16 cellular contexts compared by ENCODE assay signal in genomic region chr5:93611510-93611899, GRCh38. TPM values are rescaled to one million over a fixed set of nuclear protein-coding genes. Genes with fewer than 3 reads are reported as not detected.
DNase-seq lines count a peak whose midpoint lies in the region; ATAC-seq, FAIRE-seq and TF ChIP-seq lines count a peak whose summit lies in the region.
"Had no signal": no experiment of that assay in that cellular context is flagged by ENCODE, and none has a peak within 500 bp of the region (broad histone marks: within the 10 kb centered on the region; RNA-seq: fewer than 3 reads in every experiment).

No MANE protein-coding gene starts in this region.

- POLR2A ChIA-PET in A549 (lab: Yijun Ruan, JAX), result no interaction called here
- POLR2A ChIA-PET in CD4-positive, alpha-beta T cell (lab: Charles Lee), result interaction anchor here (0.6 to 2.0 kb wide), 2 partner anchors 9 to 1930 kb away, joined by 3 to 6 read pairs; no protein-coding TSS in a partner anchor

- no peaks in the 10 kb centered on the region for H3K36me3 ChIP-seq in HUES6 (ENCODE audit: control insufficient read depth, insufficient read depth, low read length)

- H3K9ac ChIP-seq in HUES6 (ENCODE audit: low read length), result no peak overlapping the region

- H3K4me3 Mint-ChIP-seq in memory B cell, result no peak overlapping the region
- no peak overlapping the region for H3K4me3 Mint-ChIP-seq in CD4-positive, alpha-beta T cell
- H3K4me3 Mint-ChIP-seq: activated CD4-positive, alpha-beta T cell treated with anti-CD3 and anti-CD28 coated beads for 36 hours; activated CD8-positive, alpha-beta memory T cell treated with anti-CD3 and anti-CD28 coated beads, Interleukin-2, amount 10 ng/mL, durations not matched to agents 7 days and 5 days had no signal

- no peak for TF ChIP-seq POLR2A in A549 (IDR thresholded peaks at IDR 0.05; ENCODE audit: low read length)

- peaks cover 99% of the 10 kb centered on the region for H3K27me3 ChIP-seq in HUES6 (ENCODE audit: control insufficient read depth, insufficient read depth, low read length)
- H3K27me3 ChIP-seq in CD4-positive, alpha-beta T cell (ENCODE audit: control insufficient read depth, insufficient read depth, low read length), result peaks cover 79% of the 10 kb centered on the region

- peak overlapping the region; percentile 90 for H3K4me2 ChIP-seq in A549

- H3K27me3 Mint-ChIP-seq in memory B cell, result peaks cover 31% of the 10 kb centered on the region
- H3K27me3 Mint-ChIP-seq in CD4-positive, alpha-beta T cell, result peaks cover 99% of the 10 kb centered on the region

- 26% methylated on average over 7 of the region's 7 CpGs for WGBS in A549 (ENCODE audit: missing lambda C conversion rate)

- no peak for TF ChIP-seq RAD21 in A549 (conservative IDR thresholded peaks at IDR 0.05 in 1 of 2, IDR thresholded peaks at IDR 0.05 in 1 of 2)

- DNase-seq in A549 (ENCODE audit: low read depth in 1 of 2, low spot score in 1 of 2) (no peak), astrocyte of the spinal cord (ENCODE audit: low read depth, low spot score) (peak; percentile 33), memory B cell (ENCODE audit: low spot score in 2 of 2) (no peak), KBM-7 (no peak)
- no peak for DNase-seq in CD4-positive, alpha-beta T cell
- DNase-seq: activated CD4-positive, alpha-beta T cell treated with anti-CD3 and anti-CD28 coated beads for 36 hours; activated CD8-positive, alpha-beta memory T cell treated with anti-CD3 and anti-CD28 coated beads, Interleukin-2, amount 10 ng/mL, durations not matched to agents 7 days and 5 days; activated effector memory CD4-positive, alpha-beta T cell treated with anti-CD3 and anti-CD28 coated beads, Interleukin-2, amount 50 U/mL, for 16 hours; amniotic stem cell; CD4-positive, CD25-positive, alpha-beta regulatory T cell; effector memory CD8-positive, alpha-beta T cell; stimulated activated CD4-positive, alpha-beta T cell treated with anti-CD3 and anti-CD28 coated beads, Interleukin-2, amount 100 ng/mL, for 24 hours; stimulated activated naive CD8-positive, alpha-beta T cell treated with anti-CD3 and anti-CD28 coated beads, Interleukin-15, amount 100 ng/mL, for 72 hours had no signal

- H3K9me3 ChIP-seq in A549, result no peaks in the 10 kb centered on the region
- H3K9me3 ChIP-seq in HUES6 (ENCODE audit: control insufficient read depth, insufficient read depth, low read depth, low read length), result no peaks in the 10 kb centered on the region
- peaks cover 12% of the 10 kb centered on the region for H3K9me3 ChIP-seq in CD4-positive, alpha-beta T cell (ENCODE audit: control insufficient read depth, low read length)

- H3K36me3 Mint-ChIP-seq in memory B cell, result no peaks in the 10 kb centered on the region
- no peaks in the 10 kb centered on the region for H3K36me3 Mint-ChIP-seq in CD4-positive, alpha-beta T cell (ENCODE audit: low read depth)
- H3K36me3 Mint-ChIP-seq: activated CD8-positive, alpha-beta memory T cell treated with anti-CD3 and anti-CD28 coated beads, Interleukin-2, amount 10 ng/mL, durations not matched to agents 7 days and 5 days had no signal

- peak overlapping the region; percentile 51 for H3K27ac Mint-ChIP-seq in memory B cell
- H3K27ac Mint-ChIP-seq in CD4-positive, alpha-beta T cell, result no peak overlapping the region
- H3K27ac Mint-ChIP-seq: activated CD4-positive, alpha-beta T cell treated with anti-CD3 and anti-CD28 coated beads for 36 hours had no signal

- FAIRE-seq in A549 (lab: Jason Lieb, UNC), result no peak

- H3K9me3 Mint-ChIP-seq in memory B cell, result peaks cover 5% of the 10 kb centered on the region
- H3K9me3 Mint-ChIP-seq in CD4-positive, alpha-beta T cell, result no peaks in the 10 kb centered on the region
- H3K9me3 Mint-ChIP-seq: effector memory CD8-positive, alpha-beta T cell; stimulated activated naive CD8-positive, alpha-beta T cell treated with anti-CD3 and anti-CD28 coated beads, Interleukin-15, amount 100 ng/mL, for 72 hours had no signal

- H3K4me1 ChIP-seq in A549 (peaks cover 19% of the 10 kb centered on the region; the same call in 2 of the 3 replicates), HUES6 (ENCODE audit: control insufficient read depth, insufficient read depth, low read length) (peaks cover 11% of the 10 kb centered on the region)

- no peak overlapping the region for H3K27ac ChIP-seq in A549
- no peak overlapping the region for H3K27ac ChIP-seq in HUES6 (ENCODE audit: low read depth, low read length)
- H3K27ac ChIP-seq in CD4-positive, alpha-beta T cell (ENCODE audit: low read depth, low read length), result no peak overlapping the region

- CTCF ChIA-PET in A549 (lab: Yijun Ruan, JAX), result interaction anchor here (0.7 to 1.6 kb wide), 3 partner anchors 9 to 1126 kb away, joined by 3 to 4 read pairs (median 3); no protein-coding TSS in a partner anchor
- CTCF ChIA-PET in CD4-positive, alpha-beta T cell (lab: Charles Lee), result no interaction called here

- peak overlapping the region; percentile 31; the same call in 2 of the 3 replicates for H3K4me3 ChIP-seq in A549
- 0 out of 2 replicates have a peak overlapping the region, but pooled peaks have one; percentile 38 for H3K4me3 ChIP-seq in HUES6 (ENCODE audit: low read depth, low read length)
- no peak overlapping the region for H3K4me3 ChIP-seq in astrocyte of the spinal cord (ENCODE audit: low read depth, low read length)

- in situ Hi-C loops in astrocyte of the spinal cord (cut with HindIII; ENCODE audit: low sequenced_read_pairs) (no loop called here), KBM-7 (cut with MboI; ENCODE audit: low pct_unique_long_range_greater_than_20kb, low sequenced_read_pairs) (no loop called here)

- TF ChIP-seq CTCF in A549 (IDR thresholded peaks at IDR 0.05), result no peak
- TF ChIP-seq CTCF in astrocyte of the spinal cord (IDR thresholded peaks at IDR 0.05; ENCODE audit: low read depth, low read length), result no peak
- TF ChIP-seq CTCF in CD4-positive, alpha-beta T cell (IDR thresholded peaks at IDR 0.05), result no peak

- TF ChIP-seq EP300 in A549 (IDR thresholded peaks at IDR 0.05), result no peak

- no peak for ATAC-seq in A549
- no peak for ATAC-seq in memory B cell (ENCODE audit: low read depth)
- ATAC-seq in CD4-positive, alpha-beta T cell (ENCODE audit: poor library complexity), result no peak
- ATAC-seq in HG02610 (IDR thresholded peaks at IDR 0.05; ENCODE audit: unreplicated experiment), result no peak
- ATAC-seq in GM18867 (IDR thresholded peaks at IDR 0.05; ENCODE audit: unreplicated experiment), result no peak
- ATAC-seq: activated CD4-positive, alpha-beta T cell treated with anti-CD3 and anti-CD28 coated beads for 36 hours; activated CD8-positive, alpha-beta memory T cell treated with anti-CD3 and anti-CD28 coated beads, Interleukin-2, amount 10 ng/mL, durations not matched to agents 7 days and 5 days had no signal

- intact Hi-C loops in CD4-positive, alpha-beta T cell (cut with DNase I, micrococcal nuclease), result loop anchor here in 1 of 2 experiments (10.0 kb wide), 1 partner anchor 503 kb away; a partner anchor contains a TSS

- H3K4me1 Mint-ChIP-seq in memory B cell, result peaks cover 10% of the 10 kb centered on the region
- peaks cover 20% of the 10 kb centered on the region for H3K4me1 Mint-ChIP-seq in CD4-positive, alpha-beta T cell (ENCODE audit: low read depth)

TF ChIP-seq in A549, 52 proteins besides CTCF, POLR2A, EP300 and RAD21 (continues in another document):
- TF ChIP-seq GATA3 (IDR thresholded peaks at IDR 0.05; ENCODE audit: borderline replicate concordance) (no peak), HOXB5 (CRISPR knock-in tag; IDR thresholded peaks at IDR 0.05) (no peak), EHMT2 (IDR thresholded peaks at IDR 0.05; ENCODE audit: low read depth) (no peak), ZFP36 (IDR thresholded peaks at IDR 0.05; ENCODE audit: borderline replicate concordance, partially characterized antibody) (peak; percentile 9), CHD4 (IDR thresholded peaks at IDR 0.05; ENCODE audit: borderline replicate concordance) (no peak), CBX8 (IDR thresholded peaks at IDR 0.05) (peak; percentile 98), KDM1A (IDR thresholded peaks at IDR 0.05; ENCODE audit: low read depth) (no peak), ESRRA (IDR thresholded peaks at IDR 0.05; ENCODE audit: borderline replicate concordance, low read length) (no peak), NFE2L2 (conservative IDR thresholded peaks at IDR 0.05; ENCODE audit: low read length) (no peak), HMGXB4 (CRISPR knock-in tag; IDR thresholded peaks at IDR 0.05; ENCODE audit: borderline replicate concordance) (no peak), MAX (IDR thresholded peaks at IDR 0.05) (no peak), HEYL (CRISPR knock-in tag; IDR thresholded peaks at IDR 0.05) (no peak), HDAC2 (IDR thresholded peaks at IDR 0.05) (no peak), RNF2 (IDR thresholded peaks at IDR 0.05; ENCODE audit: borderline replicate concordance, low read depth) (peak; percentile 99)

RNA-seq across cellular contexts. Expression of gene NR2F1, which starts 28.5 kb away (rescaled TPM):
- 5.0 and 5.2 TPM in 2 replicates for polyA plus RNA-seq in A549 (2011; rRNA removed)
- polyA plus RNA-seq in A549 (2012; cell fraction: cytosol; rRNA removed), result 10.5 and 14.6 TPM in 2 replicates
- 16.2 and 24.0 TPM in 2 replicates for polyA plus RNA-seq in A549 (2012; cell fraction: nucleus; rRNA removed)
- 4.9 to 6.3 TPM (median 5.2 TPM) in 3 replicates for polyA plus RNA-seq in A549 (2017; fragmentation: RNase III; extraction: RNeasy Plus Mini Kit Qiagen cat#74134 plus additional on column Dnase treatment)
- 5.9 and 6.3 TPM in 2 replicates for polyA minus RNA-seq in A549 (2011; rRNA and poly(A)+ RNA removed)
- total RNA-seq in CD4-positive, alpha-beta T cell, result not detected
- total RNA-seq: activated CD4-positive, alpha-beta T cell treated with anti-CD3 and anti-CD28 coated beads for 36 hours; activated CD8-positive, alpha-beta memory T cell treated with anti-CD3 and anti-CD28 coated beads, Interleukin-2, amount 10 ng/mL, durations not matched to agents 7 days and 5 days; CD4-positive, CD25-positive, alpha-beta regulatory T cell had no signal
- polyA plus RNA-seq: CD4-positive, CD25-positive, alpha-beta regulatory T cell had no signal

RNA-seq across cellular contexts. Expression of gene NR2F1-AS1, which starts 30.5 kb away (rescaled TPM):
- 8.3 and 8.8 TPM in 2 replicates for polyA plus RNA-seq in A549 (2011; rRNA removed)
- polyA plus RNA-seq in A549 (2012; cell fraction: cytosol; rRNA removed), result 1.3 TPM in 2 replicates
- polyA plus RNA-seq in A549 (2012; cell fraction: nucleus; rRNA removed), result 0.37 and 0.39 TPM in 2 replicates
- polyA plus RNA-seq in A549 (2017; fragmentation: RNase III; extraction: RNeasy Plus Mini Kit Qiagen cat#74134 plus additional on column Dnase treatment), result 3.5 to 5.5 TPM (median 5.4 TPM) in 3 replicates
- polyA minus RNA-seq in A549 (2011; rRNA and poly(A)+ RNA removed), result 2.8 and 3.6 TPM in 2 replicates
- not detected for total RNA-seq in CD4-positive, alpha-beta T cell
- total RNA-seq: activated CD4-positive, alpha-beta T cell treated with anti-CD3 and anti-CD28 coated beads for 36 hours; activated CD8-positive, alpha-beta memory T cell treated with anti-CD3 and anti-CD28 coated beads, Interleukin-2, amount 10 ng/mL, durations not matched to agents 7 days and 5 days; CD4-positive, CD25-positive, alpha-beta regulatory T cell had no signal
- polyA plus RNA-seq: CD4-positive, CD25-positive, alpha-beta regulatory T cell had no signal
